8 cellular contexts compared by ENCODE assay signal in the genomic region with DNA sequence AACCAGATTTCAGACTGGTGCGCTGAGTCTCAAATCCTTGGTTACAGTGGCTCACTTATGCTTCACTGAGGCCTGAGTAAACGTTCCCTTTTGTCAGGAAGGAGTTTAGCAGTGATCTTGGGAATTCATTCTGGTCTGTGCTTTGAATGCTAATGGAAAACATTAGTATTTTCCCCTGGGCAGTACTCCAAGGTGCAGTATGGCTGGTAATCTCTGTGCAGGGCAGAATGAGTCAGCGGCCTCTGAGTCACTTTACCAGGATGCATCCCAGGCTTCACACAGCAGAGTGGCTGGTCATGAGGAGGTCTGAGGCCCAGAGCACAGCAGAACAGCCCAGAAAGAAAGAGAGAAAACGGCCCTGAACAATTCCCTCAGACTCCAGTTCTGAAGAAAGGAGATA. TPM values are rescaled to one million over a fixed set of nuclear protein-coding genes. Genes with fewer than 3 reads are reported as not detected.
A peak's percentile ranks its signal among the peaks of the same experiment; 100 is the strongest.
DNase-seq lines count a peak whose midpoint lies in the region; ATAC-seq and TF ChIP-seq lines count a peak whose summit lies in the region.

No MANE protein-coding gene starts in this region.

- in situ Hi-C loops in G401 (cut with HindIII; ENCODE audit: low sequenced_read_pairs), result no loop called here

- intact Hi-C loops in head of caudate nucleus (cut with DNase I), result loop anchor here (5.0 kb wide), 1 partner anchor 89 kb away; the partner anchor contains the start of gene PRUNE2

- DNase-seq in G401 (ENCODE audit: low spot score), result peak; percentile 8
- DNase-seq in head of caudate nucleus, result peak in 41 of 42 donors; percentile 14 to 94 (median 61)
- peak; percentile 70 for DNase-seq in putamen (ENCODE audit: low spot score)
- no peak for DNase-seq in NCI-H2107 treated with DMSO at 0.1 percent for 48 hours (lab: John Stamatoyannopoulos, UW; ENCODE audit: unreplicated experiment)
- DNase-seq in NCI-H1417 treated with DMSO at 0.1 percent for 48 hours (lab: John Stamatoyannopoulos, UW), result no peak

- ATAC-seq in SK-N-SH treated with all-trans-retinoic acid at 6 μM for 48 hours, result peak; percentile 100
- ATAC-seq in GM19455 (IDR thresholded peaks at IDR 0.05; ENCODE audit: unreplicated experiment), result no peak
- ATAC-seq in HG03135 (IDR thresholded peaks at IDR 0.05; ENCODE audit: unreplicated experiment), result no peak

TF ChIP-seq in SK-N-SH treated with all-trans-retinoic acid at 6 μM for 48 hours, 23 proteins besides CTCF, POLR2A, EP300 and RAD21:
- TF ChIP-seq PPARA (CRISPR knock-in tag; IDR thresholded peaks at IDR 0.05; ENCODE audit: borderline replicate concordance) (no peak), ISL1 (CRISPR knock-in tag; IDR thresholded peaks at IDR 0.05) (peak; percentile 46)
TF ChIP-seq in SK-N-SH treated with all-trans-retinoic acid at 6 μM for 48 hours: peak in this region for 1.

RNA-seq across cellular contexts. Expression of gene PCA3, which starts 54.0 kb away (rescaled TPM):
- not detected in 2 replicates for total RNA-seq in G401 (2014; rRNA removed; shearing (Covaris generic))

Comparison
In these comparisons a context has a peak if more than half of its experiments do, and no peak if none do; other contexts are left out.
1. DNase-seq: peak in G401 (single experiment), head of caudate nucleus (41 of 42) and putamen (single experiment); none in NCI-H2107 treated with DMSO at 0.1 percent for 48 hours (single experiment) and NCI-H1417 treated with DMSO at 0.1 percent for 48 hours (single experiment).